ENCODE assay signal across 17 cellular contexts in genomic region chr20:34794006-34794585, GRCh38. TPM values are rescaled to one million over a fixed set of nuclear protein-coding genes. Genes with fewer than 3 reads are reported as not detected.
A peak's percentile ranks its signal among the peaks of the same experiment; 100 is the strongest.
DNase-seq lines count a peak whose midpoint lies in the region; ATAC-seq, FAIRE-seq and TF ChIP-seq lines count a peak whose summit lies in the region.
"Had no signal": no experiment of that assay in that cellular context is flagged by ENCODE, and none has a peak within 500 bp of the region (broad histone marks: within the 10 kb centered on the region; RNA-seq: fewer than 3 reads in every experiment).

No MANE protein-coding gene starts in this region.

- peaks cover 3% of the 10 kb centered on the region for H3K9me3 Mint-ChIP-seq in progenitor cell of endocrine pancreas (ENCODE audit: low read depth)
- no peaks in the 10 kb centered on the region for H3K9me3 Mint-ChIP-seq in naive thymus-derived CD8-positive, alpha-beta T cell
- H3K9me3 Mint-ChIP-seq: CD4-positive, CD25-positive, alpha-beta regulatory T cell had no signal

- no peaks in the 10 kb centered on the region for H3K9me3 ChIP-seq in T-helper 17 cell (ENCODE audit: control insufficient read depth, low read length, poor library complexity, severe bottlenecking)
- H3K9me3 ChIP-seq: Peyer's patch, SJCRH30 had no signal

- TF ChIP-seq CTCF in progenitor cell of endocrine pancreas (IDR thresholded peaks at IDR 0.05; ENCODE audit: unreplicated experiment): no peak

- H3K4me3 Mint-ChIP-seq in T-helper 17 cell: no peak overlapping the region
- H3K4me3 Mint-ChIP-seq in progenitor cell of endocrine pancreas (ENCODE audit: low read depth): no peak overlapping the region
- H3K4me3 Mint-ChIP-seq in naive thymus-derived CD8-positive, alpha-beta T cell: no peak overlapping the region
- H3K4me3 Mint-ChIP-seq: CD4-positive, CD25-positive, alpha-beta regulatory T cell had no signal

- no peak for DNase-seq in GM19239 (ENCODE audit: insufficient read length, low spot score)
- DNase-seq in NCI-H2029 (lab: John Stamatoyannopoulos, UW): peak; percentile 10
- DNase-seq in T-helper 17 cell: no peak
- DNase-seq in progenitor cell of endocrine pancreas (ENCODE audit: low spot score, unreplicated experiment): no peak
- DNase-seq in naive thymus-derived CD8-positive, alpha-beta T cell: no peak
- no peak for DNase-seq in Right ventricle myocardium inferior (ENCODE audit: missing footprints)
- DNase-seq: CD4-positive, CD25-positive, alpha-beta regulatory T cell; DND-41; GOT3; Karpas-422; NCI-H187 treated with DMSO at 0.1 percent for 48 hours; NCI-H774; NK-92 treated with Interleukin-12 subunit alpha and Interleukin-12 subunit beta, amount 100 ng/mL, for 24 hours; Peyer's patch; SJCRH30 had no signal

- H3K36me3 Mint-ChIP-seq in T-helper 17 cell (ENCODE audit: low read depth) (no peaks in the 10 kb centered on the region), progenitor cell of endocrine pancreas (ENCODE audit: insufficient read depth) (peaks cover 12% of the 10 kb centered on the region)
- H3K36me3 Mint-ChIP-seq in naive thymus-derived CD8-positive, alpha-beta T cell: peaks cover 0 to 19% (median 6%) of the 10 kb centered on the region in 3 donors

- intact Hi-C loops in Right ventricle myocardium inferior (cut with DNase I): no loop called here

- peak; percentile 45 for FAIRE-seq in GM19239 (lab: Jason Lieb, UNC)
- FAIRE-seq: GM12891 had no signal

- H3K27ac Mint-ChIP-seq in T-helper 17 cell (peak overlapping the region; percentile 16), progenitor cell of endocrine pancreas (peak overlapping the region; percentile 35)
- peak overlapping the region in 1 of 10 donors; percentile 6 for H3K27ac Mint-ChIP-seq in naive thymus-derived CD8-positive, alpha-beta T cell

- POLR2A ChIA-PET in naive thymus-derived CD8-positive, alpha-beta T cell (lab: Charles Lee): interaction anchor here (0.6 kb wide), 1 partner anchor 10 kb away, joined by 4 read pairs; no protein-coding TSS in a partner anchor

- H3K4me1 Mint-ChIP-seq in T-helper 17 cell (peaks cover 24% of the 10 kb centered on the region), progenitor cell of endocrine pancreas (ENCODE audit: low read depth) (peaks cover 18% of the 10 kb centered on the region)
- H3K4me1 Mint-ChIP-seq in naive thymus-derived CD8-positive, alpha-beta T cell: peaks cover 8 to 29% (median 28%) of the 10 kb centered on the region in 4 donors

- H3K27me3 Mint-ChIP-seq in T-helper 17 cell (no peaks in the 10 kb centered on the region), progenitor cell of endocrine pancreas (no peaks in the 10 kb centered on the region)
- H3K27me3 Mint-ChIP-seq in naive thymus-derived CD8-positive, alpha-beta T cell: no peaks in the 10 kb centered on the region
- H3K27me3 Mint-ChIP-seq: CD4-positive, CD25-positive, alpha-beta regulatory T cell had no signal

- ATAC-seq in T-helper 17 cell: no peak
- no peak for ATAC-seq in GM19324 (IDR thresholded peaks at IDR 0.05; ENCODE audit: low FRiP score, unreplicated experiment)
- no peak for ATAC-seq in naive thymus-derived CD8-positive, alpha-beta T cell
- ATAC-seq in Right ventricle myocardium inferior: no peak

RNA-seq across cellular contexts. Expression of gene NCOA6, which starts 31.4 kb away (rescaled TPM):
- total RNA-seq in T-helper 17 cell (10 to 100 TPM; 26.3 to 30.7 TPM), progenitor cell of endocrine pancreas (75.4 and 80.7 TPM in 2 replicates), Right ventricle myocardium inferior (16.0 TPM)
- total RNA-seq in naive thymus-derived CD8-positive, alpha-beta T cell: 10 to 100 TPM; 24.3 to 29.2 TPM
- polyA plus RNA-seq in naive thymus-derived CD8-positive, alpha-beta T cell: 1 to 10 TPM; 2.8 to 8.2 (median 5.0) TPM
